Comparison of ENCODE assay signal across 26 cellular contexts in genomic region chr10:132355297-132355696, GRCh38.
"Had no signal": no experiment of that assay in that cellular context is flagged by ENCODE, and none has a peak within 500 bp of the region (broad histone marks: within the 10 kb centered on the region; RNA-seq: fewer than 3 reads in every experiment).

No MANE protein-coding gene starts in this region.

- H3K9me3 ChIP-seq: breast epithelium had no signal

- DNase-seq: activated CD4-positive, alpha-beta memory T cell treated with anti-CD3 and anti-CD28 coated beads for 36 hours; activated CD4-positive, alpha-beta T cell treated with anti-CD3 and anti-CD28 coated beads, Interleukin-2, amount 10 ng/mL, durations not matched to agents 7 days and 5 days; activated CD4-positive, CD25-positive, alpha-beta regulatory T cell; activated CD8-positive, alpha-beta memory T cell treated with anti-CD3 and anti-CD28 coated beads for 24 hours; activated gamma-delta T cell; activated naive CD4-positive, alpha-beta T cell treated with anti-CD3 and anti-CD28 coated beads for 36 hours; activated T-cell treated with anti-CD3 and anti-CD28 coated beads, Interleukin-2, amount 50 U/mL, for 4 hours; central memory CD4-positive, alpha-beta T cell; Karpas-422; MM.1S; NCI-H1105; NCI-H1436; NCI-H1694 treated with DMSO at 0.1 percent for 48 hours; NCI-H2029 treated with DMSO at 0.1 percent for 48 hours; NCI-H345; NCI-H510A; NCI-H69; SIG-M5; T-helper 2 cell; T1000 had no signal

- H3K27me3 ChIP-seq: breast epithelium had no signal

- H3K4me3 ChIP-seq: K562, SK-N-MC had no signal

- ATAC-seq: activated T-cell treated with anti-CD3 and anti-CD28 coated beads, Interleukin-2, amount 50 U/mL, for 4 hours; T-cell had no signal

- H3K27ac ChIP-seq: SK-N-MC, VCaP had no signal

- H3K27me3 Mint-ChIP-seq: activated CD4-positive, alpha-beta memory T cell treated with anti-CD3 and anti-CD28 coated beads for 36 hours; activated CD4-positive, alpha-beta T cell treated with anti-CD3 and anti-CD28 coated beads, Interleukin-2, amount 10 ng/mL, durations not matched to agents 7 days and 5 days; activated naive CD8-positive, alpha-beta T cell; T-cell had no signal

- H3K4me3 Mint-ChIP-seq: activated CD4-positive, alpha-beta memory T cell treated with anti-CD3 and anti-CD28 coated beads for 36 hours; activated CD4-positive, alpha-beta T cell treated with anti-CD3 and anti-CD28 coated beads, Interleukin-2, amount 10 ng/mL, durations not matched to agents 7 days and 5 days; activated naive CD4-positive, alpha-beta T cell treated with anti-CD3 and anti-CD28 coated beads for 36 hours; activated naive CD8-positive, alpha-beta T cell; activated T-cell treated with anti-CD3 and anti-CD28 coated beads, Interleukin-2, amount 50 U/mL, for 4 hours; T-cell had no signal

- H3K36me3 Mint-ChIP-seq: activated CD4-positive, alpha-beta memory T cell treated with anti-CD3 and anti-CD28 coated beads for 36 hours; activated naive CD8-positive, alpha-beta T cell; T-cell had no signal

- H3K9me3 Mint-ChIP-seq: activated naive CD4-positive, alpha-beta T cell treated with anti-CD3 and anti-CD28 coated beads for 36 hours; activated T-cell treated with anti-CD3 and anti-CD28 coated beads, Interleukin-2, amount 50 U/mL, for 4 hours; T-cell had no signal

- H3K36me3 ChIP-seq: breast epithelium had no signal

- H3K27ac Mint-ChIP-seq: activated CD4-positive, alpha-beta memory T cell treated with anti-CD3 and anti-CD28 coated beads for 36 hours; activated CD4-positive, alpha-beta T cell treated with anti-CD3 and anti-CD28 coated beads, Interleukin-2, amount 10 ng/mL, durations not matched to agents 7 days and 5 days; activated naive CD4-positive, alpha-beta T cell treated with anti-CD3 and anti-CD28 coated beads for 36 hours; activated naive CD8-positive, alpha-beta T cell; T-cell had no signal

- H3K4me1 ChIP-seq: breast epithelium had no signal
